15 cellular contexts compared by ENCODE assay signal in the genomic region with DNA sequence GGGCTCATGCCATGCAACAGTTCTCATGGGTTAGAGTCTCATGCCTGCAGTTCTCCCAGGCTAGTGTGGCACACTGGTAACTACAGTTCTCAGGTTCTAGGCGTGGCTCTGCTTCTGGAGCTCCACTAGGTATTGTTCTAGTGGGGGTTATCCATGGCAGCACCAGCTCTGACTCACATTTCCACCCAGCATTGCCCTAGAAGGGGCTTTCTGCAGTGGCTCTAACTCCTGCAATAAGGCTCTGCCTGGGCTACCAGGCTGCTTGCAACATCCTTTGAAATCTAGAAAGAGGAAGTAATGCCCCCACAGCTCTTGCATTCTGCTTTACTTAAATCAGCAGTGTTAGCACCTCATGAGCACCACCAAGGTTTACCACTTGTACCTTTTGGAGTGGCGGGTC.
A peak's percentile ranks its signal among the peaks of the same experiment; 100 is the strongest.
DNase-seq lines count a peak whose midpoint lies in the region; ATAC-seq, FAIRE-seq and TF ChIP-seq lines count a peak whose summit lies in the region.
"Had no signal": no experiment of that assay in that cellular context is flagged by ENCODE, and none has a peak within 500 bp of the region (broad histone marks: within the 10 kb centered on the region; RNA-seq: fewer than 3 reads in every experiment).

No MANE protein-coding gene starts in this region.

- 0% methylated on average over 1 of the region's 2 CpGs for WGBS in HepG2 (ENCODE audit: low lambda C conversion rate)

- H3K27me3 Mint-ChIP-seq in CD8-positive, alpha-beta T cell (ENCODE audit: low read depth): no peaks in the 10 kb centered on the region
- H3K27me3 Mint-ChIP-seq: activated T-helper 17 cell treated with anti-CD3 and anti-CD28 coated beads, Interleukin-2, amount 50 U/mL, for 72 hours had no signal

- no peaks in the 10 kb centered on the region for H3K36me3 ChIP-seq in CD8-positive, alpha-beta T cell (ENCODE audit: insufficient read depth, low read length)
- H3K36me3 ChIP-seq in HepG2 (replicated peaks in 1 of 2; ENCODE audit: control insufficient read depth in 1 of 2, insufficient read depth in 2 of 2, low read length in 2 of 2): no peaks in the 10 kb centered on the region
- H3K36me3 ChIP-seq: HAP-1 had no signal

- ATAC-seq in CD8-positive, alpha-beta T cell: peak; percentile 93
- ATAC-seq in GM19455 (IDR thresholded peaks at IDR 0.05; ENCODE audit: unreplicated experiment) (peak; percentile 57), HG03097 (IDR thresholded peaks at IDR 0.05; ENCODE audit: low FRiP score, unreplicated experiment) (no peak), HepG2 (no peak)
- ATAC-seq: activated T-helper 17 cell treated with anti-CD3 and anti-CD28 coated beads, Interleukin-2, amount 50 U/mL, for 72 hours; K562 had no signal

- FAIRE-seq in HepG2 (lab: Jason Lieb, UNC): no peak
- FAIRE-seq: K562 had no signal

- in situ Hi-C loops in HepG2 (cut with HindIII; ENCODE audit: extremely low pct_ligation_motif_present, low pct_unique_long_range_greater_than_20kb): no loop called here

- no peak overlapping the region for H3K4me3 Mint-ChIP-seq in CD8-positive, alpha-beta T cell
- H3K4me3 Mint-ChIP-seq: activated T-helper 17 cell treated with anti-CD3 and anti-CD28 coated beads, Interleukin-2, amount 50 U/mL, for 72 hours had no signal

- peaks cover 12% of the 10 kb centered on the region for H3K4me1 Mint-ChIP-seq in CD8-positive, alpha-beta T cell (ENCODE audit: low read depth)
- H3K4me1 Mint-ChIP-seq: activated T-helper 17 cell treated with anti-CD3 and anti-CD28 coated beads, Interleukin-2, amount 50 U/mL, for 72 hours had no signal

- intact Hi-C loops in CD8-positive, alpha-beta T cell (cut with DNase I, micrococcal nuclease): no loop called here
- intact Hi-C loops in HepG2 (cut with micrococcal nuclease; ENCODE audit: unreplicated experiment): no loop called here

- TF ChIP-seq POLR2A in HepG2 (IDR thresholded peaks at IDR 0.05; ENCODE audit: insufficient read depth in 1 of 2, low read depth in 2 of 2, low read length in 2 of 2): no peak

- no peak overlapping the region for H3K27ac ChIP-seq in CD8-positive, alpha-beta T cell (ENCODE audit: low read depth, low read length)
- no peak overlapping the region for H3K27ac ChIP-seq in HepG2 (ENCODE audit: extremely low read length, insufficient read depth, low read length)

- H3K4me1 ChIP-seq in CD8-positive, alpha-beta T cell (ENCODE audit: insufficient read depth, low read length): peaks cover 3% of the 10 kb centered on the region
- H3K4me1 ChIP-seq in HepG2 (ENCODE audit: insufficient read depth, low read length): no peaks in the 10 kb centered on the region
- H3K4me1 ChIP-seq: HAP-1 had no signal

- TF ChIP-seq EP300 in HepG2 (IDR thresholded peaks at IDR 0.05; ENCODE audit: low read depth in 2 of 2, low read length in 2 of 2) (no peak), HepG2 (CRISPR knock-in tag; IDR thresholded peaks at IDR 0.05; ENCODE audit: borderline replicate concordance) (no peak)

- no TSS peak for BruUV-seq in HepG2 (replicated peaks; lab: Mats Ljungman, UMichigan)

- no peak overlapping the region for H3K9ac ChIP-seq in HepG2 (ENCODE audit: insufficient read depth, low read depth, low read length)

- H3K27ac Mint-ChIP-seq in CD8-positive, alpha-beta T cell: no peak overlapping the region
- H3K27ac Mint-ChIP-seq: activated T-helper 17 cell treated with anti-CD3 and anti-CD28 coated beads, Interleukin-2, amount 50 U/mL, for 72 hours had no signal

- TF ChIP-seq RAD21 in HepG2 (CRISPR knock-in tag; IDR thresholded peaks at IDR 0.05): no peak

- no peak overlapping the region for H2AFZ ChIP-seq in HepG2 (ENCODE audit: low read length)

- H3K36me3 Mint-ChIP-seq in CD8-positive, alpha-beta T cell: no peaks in the 10 kb centered on the region

- peak in 2 of 7 experiments; percentile 16 to 37 for DNase-seq in CD8-positive, alpha-beta T cell
- peak; percentile 90 for DNase-seq in MV-4-11 (lab: John Stamatoyannopoulos, UW)
- peak; percentile 5 for DNase-seq in amniotic epithelial cell (ENCODE audit: low read depth)
- DNase-seq in activated CD4-positive, alpha-beta T cell treated with anti-CD3 and anti-CD28 coated beads, Interleukin-2, amount 50 U/mL, for 1 hour: no peak
- DNase-seq in D341Med (ENCODE audit: low spot score): no peak
- no peak for DNase-seq in HepG2 (ENCODE audit: low spot score)
- DNase-seq: activated CD4-positive, alpha-beta T cell treated with anti-CD3 and anti-CD28 coated beads for 48 hours; NCI-H2029 treated with DMSO at 0.1 percent for 48 hours; NK-92 treated with Interleukin-12 subunit alpha and Interleukin-12 subunit beta, amount 100 ng/mL, for 24 hours; posterior cingulate gyrus had no signal

- H3K9me3 Mint-ChIP-seq in CD8-positive, alpha-beta T cell: no peaks in the 10 kb centered on the region

- no peaks in the 10 kb centered on the region for H3K9me3 ChIP-seq in CD8-positive, alpha-beta T cell (ENCODE audit: low read length)
- H3K9me3 ChIP-seq in HepG2 (ENCODE audit: low read length): no peaks in the 10 kb centered on the region
- H3K9me3 ChIP-seq: HAP-1 had no signal

- no peaks in the 10 kb centered on the region for H4K20me1 ChIP-seq in HepG2 (ENCODE audit: insufficient read depth, low read length)

- H3K4me3 ChIP-seq in CD8-positive, alpha-beta T cell (ENCODE audit: low read depth, low read length): no peak overlapping the region
- no peak overlapping the region for H3K4me3 ChIP-seq in HepG2 (replicated peaks in 1 of 3; ENCODE audit: insufficient read depth in 1 of 3, low read depth in 2 of 3, low read length in 3 of 3)
- H3K4me3 ChIP-seq: HAP-1, K562 had no signal

- no peaks in the 10 kb centered on the region for H3K27me3 ChIP-seq in CD8-positive, alpha-beta T cell (ENCODE audit: insufficient read depth, low read length)
- H3K27me3 ChIP-seq in HepG2 (ENCODE audit: control insufficient read depth in 1 of 2, insufficient read depth in 2 of 2, low read length in 2 of 2): no peaks in the 10 kb centered on the region

- CTCF ChIA-PET in CD8-positive, alpha-beta T cell (lab: Charles Lee): no interaction called here
- CTCF ChIA-PET in HepG2 (lab: Yijun Ruan, JAX; ENCODE audit: low intra/inter-chr PET ratio, low total read pairs): no interaction called here

- no peaks in the 10 kb centered on the region for H3K79me2 ChIP-seq in HepG2 (ENCODE audit: insufficient read depth, low read length)

- H3K4me2 ChIP-seq in HepG2 (ENCODE audit: low read depth, low read length): no peak overlapping the region

- no peak for TF ChIP-seq CTCF in CD8-positive, alpha-beta T cell (IDR thresholded peaks at IDR 0.05)
- no peak for TF ChIP-seq CTCF in HepG2 (CRISPR knock-in tag; IDR thresholded peaks at IDR 0.05)

- POLR2A ChIA-PET in CD8-positive, alpha-beta T cell (lab: Charles Lee): no interaction called here
- POLR2A ChIA-PET in HepG2 (lab: Yijun Ruan, JAX): no interaction called here

TF ChIP-seq in HepG2, 621 proteins besides CTCF, POLR2A, EP300 and RAD21:
- no peak for TF ChIP-seq GTF2F1 (IDR thresholded peaks at IDR 0.05; ENCODE audit: low read length)

Comparison
In these comparisons a context has a peak if more than half of its experiments do, and no peak if none do; other contexts are left out.
1. ATAC-seq: peak in CD8-positive, alpha-beta T cell (single experiment) and GM19455 (single experiment); none in HG03097 (single experiment) and HepG2 (single experiment).
2. DNase-seq: peak in MV-4-11 (single experiment) and amniotic epithelial cell (single experiment); none in activated CD4-positive, alpha-beta T cell treated with anti-CD3 and anti-CD28 coated beads, Interleukin-2, amount 50 U/mL, for 1 hour (single experiment), D341Med (single experiment) and HepG2 (single experiment).